ENCODE assay signal across 8 cellular contexts in genomic region chr12:6662602-6662905, GRCh38. TPM values are rescaled to one million over a fixed set of nuclear protein-coding genes. Genes with fewer than 3 reads are reported as not detected.
A peak's percentile ranks its signal among the peaks of the same experiment; 100 is the strongest.
DNase-seq lines count a peak whose midpoint lies in the region; ATAC-seq lines count a peak whose summit lies in the region.

No MANE protein-coding gene starts in this region.

- peak; percentile 49 for ATAC-seq in esophagus mucosa

- H3K4me1 ChIP-seq in neuron (ENCODE audit: insufficient read depth, low read length): peaks cover 13% of the 10 kb centered on the region

- H3K27ac Mint-ChIP-seq in activated naive CD4-positive, alpha-beta T cell treated with anti-CD3 and anti-CD28 coated beads, Interleukin-2, amount 10 ng/mL, durations not matched to agents 7 days and 5 days: peak overlapping the region; percentile 90

- peak overlapping the region; percentile 85 for H3K4me3 Mint-ChIP-seq in activated naive CD4-positive, alpha-beta T cell treated with anti-CD3 and anti-CD28 coated beads, Interleukin-2, amount 10 ng/mL, durations not matched to agents 7 days and 5 days

- no peaks in the 10 kb centered on the region for H3K27me3 ChIP-seq in neuron (ENCODE audit: insufficient read depth, low read length)

- H3K36me3 ChIP-seq in neuron (ENCODE audit: insufficient read depth, low read length): peaks cover 14% of the 10 kb centered on the region

- peak overlapping the region; percentile 0 for H2AFZ ChIP-seq in neuron (ENCODE audit: low read depth, low read length)

- CTCF ChIA-PET in activated naive CD4-positive, alpha-beta T cell treated with anti-CD3 and anti-CD28 coated beads, Interleukin-2, amount 10 ng/mL, durations not matched to agents 7 days and 5 days (lab: Charles Lee): no interaction called here

- no peaks in the 10 kb centered on the region for H3K27me3 Mint-ChIP-seq in activated naive CD4-positive, alpha-beta T cell treated with anti-CD3 and anti-CD28 coated beads, Interleukin-2, amount 10 ng/mL, durations not matched to agents 7 days and 5 days

- peak overlapping the region; percentile 72 for H3K4me3 ChIP-seq in neuron (ENCODE audit: low read length)

- peaks cover 33% of the 10 kb centered on the region for H3K36me3 Mint-ChIP-seq in activated naive CD4-positive, alpha-beta T cell treated with anti-CD3 and anti-CD28 coated beads, Interleukin-2, amount 10 ng/mL, durations not matched to agents 7 days and 5 days

- no peaks in the 10 kb centered on the region for H3K9me3 ChIP-seq in neuron (ENCODE audit: low read length)

- H3K4me1 Mint-ChIP-seq in activated naive CD4-positive, alpha-beta T cell treated with anti-CD3 and anti-CD28 coated beads, Interleukin-2, amount 10 ng/mL, durations not matched to agents 7 days and 5 days: peaks cover 32% of the 10 kb centered on the region

- no peak for DNase-seq in activated naive CD4-positive, alpha-beta T cell treated with anti-CD3 and anti-CD28 coated beads, Interleukin-2, amount 10 ng/mL, durations not matched to agents 7 days and 5 days
- DNase-seq in activated naive CD4-positive, alpha-beta T cell treated with Interleukin-2 at 50 U/mL for 16 hours: no peak
- DNase-seq in RKO (ENCODE audit: low spot score) (peak; percentile 55), GOT3 (lab: John Stamatoyannopoulos, UW) (no peak), SKM-1 treated with dmso at 0.1 percent for 144 hours (lab: John Stamatoyannopoulos, UW; ENCODE audit: unreplicated experiment) (no peak)
- no peak for DNase-seq in central memory CD4-positive, alpha-beta T cell

- H3K9me3 Mint-ChIP-seq in activated naive CD4-positive, alpha-beta T cell treated with anti-CD3 and anti-CD28 coated beads, Interleukin-2, amount 10 ng/mL, durations not matched to agents 7 days and 5 days: no peaks in the 10 kb centered on the region

RNA-seq across cellular contexts. Expression of gene ING4, which starts 0.4 kb away (rescaled TPM):
- 15.4 TPM for total RNA-seq in esophagus mucosa

RNA-seq across cellular contexts. Expression of gene ACRBP, which starts 15.3 kb away (rescaled TPM):
- total RNA-seq in esophagus mucosa: 0.56 TPM

RNA-seq across cellular contexts. Expression of gene ZNF384, which starts 26.6 kb away (rescaled TPM):
- total RNA-seq in esophagus mucosa: 22.8 TPM

RNA-seq across cellular contexts. Expression of gene LPAR5, which starts 26.8 kb away (rescaled TPM):
- 18.9 TPM for total RNA-seq in esophagus mucosa

RNA-seq across cellular contexts. Expression of gene PIANP, which starts 38.1 kb away (rescaled TPM):
- not detected for total RNA-seq in esophagus mucosa
